Comparison of ENCODE assay signal across 15 cellular contexts in genomic region chr11:117239295-117239694, GRCh38. TPM values are rescaled to one million over a fixed set of nuclear protein-coding genes. Genes with fewer than 3 reads are reported as not detected.
DNase-seq lines count a peak whose midpoint lies in the region; ATAC-seq and TF ChIP-seq lines count a peak whose summit lies in the region.
"Had no signal": no experiment of that assay in that cellular context is flagged by ENCODE, and none has a peak within 500 bp of the region (broad histone marks: within the 10 kb centered on the region; RNA-seq: fewer than 3 reads in every experiment).

No MANE protein-coding gene starts in this region.

- peak; percentile 96 for ATAC-seq in RWPE2 (ENCODE audit: low read depth)
- ATAC-seq in GM19452 (IDR thresholded peaks at IDR 0.05; ENCODE audit: unreplicated experiment): no peak
- ATAC-seq in HG03039 (IDR thresholded peaks at IDR 0.05; ENCODE audit: unreplicated experiment): no peak
- ATAC-seq: activated CD8-positive, alpha-beta T cell treated with anti-CD3 and anti-CD28 coated beads for 36 hours; body of pancreas; heart right ventricle had no signal

- no peaks in the 10 kb centered on the region for H3K9me3 ChIP-seq in RWPE2 (ENCODE audit: severe bottlenecking)
- H3K9me3 ChIP-seq: body of pancreas, heart right ventricle had no signal

- TF ChIP-seq CTCF in RWPE2 (IDR thresholded peaks at IDR 0.05; ENCODE audit: poor library complexity, severe bottlenecking): peak; percentile 57

- H3K27ac ChIP-seq in RWPE2 (ENCODE audit: poor library complexity, severe bottlenecking): peak overlapping the region; percentile 44
- H3K27ac ChIP-seq: body of pancreas, heart right ventricle had no signal

- DNase-seq in GM04503 (ENCODE audit: low read depth): peak; percentile 97
- DNase-seq in RWPE2 (ENCODE audit: low spot score): no peak
- peak; percentile 86 for DNase-seq in fibroblast of gingiva (ENCODE audit: low read depth)
- peak; percentile 69 for DNase-seq in pulmonary artery endothelial cell (ENCODE audit: low read depth, low spot score)
- DNase-seq in NCI-H446 (lab: John Stamatoyannopoulos, UW): no peak
- DNase-seq in HK-2 (ENCODE audit: unreplicated experiment): no peak
- DNase-seq: activated CD8-positive, alpha-beta T cell treated with anti-CD3 and anti-CD28 coated beads for 36 hours; body of pancreas; GF-D8; heart right ventricle; naive B cell; NCI-H2107; stimulated activated CD4-positive, alpha-beta T cell treated with anti-CD3 and anti-CD28 coated beads, Interleukin-1b, Interleukin-23, amount 100 ng/mL, for 48 hours had no signal

- H3K4me3 ChIP-seq in RWPE2 (ENCODE audit: severe bottlenecking): no peak overlapping the region
- H3K4me3 ChIP-seq: body of pancreas, heart right ventricle had no signal

- peaks cover 3% of the 10 kb centered on the region for H3K4me1 ChIP-seq in RWPE2 (ENCODE audit: insufficient read depth, poor library complexity, severe bottlenecking)

- H3K27me3 ChIP-seq in RWPE2 (ENCODE audit: insufficient read depth, poor library complexity, severe bottlenecking): no peaks in the 10 kb centered on the region
- H3K27me3 ChIP-seq: body of pancreas, heart right ventricle had no signal

- peaks cover 72% of the 10 kb centered on the region for H3K36me3 ChIP-seq in RWPE2 (ENCODE audit: low read depth)

RNA-seq across cellular contexts. Expression of gene RNF214, which starts 6.8 kb away (rescaled TPM):
- 8.6 and 9.9 TPM in 2 replicates for total RNA-seq in pulmonary artery endothelial cell

RNA-seq across cellular contexts. Expression of gene PCSK7, which starts 7.4 kb away (rescaled TPM):
- 47.7 and 82.4 TPM in 2 replicates for total RNA-seq in pulmonary artery endothelial cell

RNA-seq across cellular contexts. Expression of gene TAGLN, which starts 40.1 kb away (rescaled TPM):
- 41.3 and 92.3 TPM in 2 replicates for total RNA-seq in pulmonary artery endothelial cell

RNA-seq across cellular contexts. Expression of gene BACE1-AS, which starts 51.9 kb away (rescaled TPM):
- total RNA-seq in pulmonary artery endothelial cell: 1.8 and 2.0 TPM in 2 replicates

Comparison
In these comparisons a context has a peak if more than half of its experiments do, and no peak if none do; other contexts are left out.
1. DNase-seq: peak in GM04503 (single experiment), fibroblast of gingiva (single experiment) and pulmonary artery endothelial cell (single experiment); none in RWPE2 (single experiment), NCI-H446 (0 of 2) and HK-2 (single experiment).